22 cellular contexts compared by ENCODE assay signal in genomic region chr2:121094845-121095244, GRCh38.
"Had no signal": no experiment of that assay in that cellular context is flagged by ENCODE, and none has a peak within 500 bp of the region (broad histone marks: within the 10 kb centered on the region; RNA-seq: fewer than 3 reads in every experiment).

No MANE protein-coding gene starts in this region.

- H3K79me2 ChIP-seq: parathyroid adenoma had no signal

- H3K4me3 ChIP-seq: adrenal gland, body of pancreas, cardiac muscle cell, colonic mucosa, heart left ventricle, psoas muscle, spleen, suprapubic skin, tibial artery, upper lobe of right lung had no signal

- H3K9me3 ChIP-seq: adrenal gland, body of pancreas, colonic mucosa, psoas muscle, tibial artery, upper lobe of right lung had no signal

- ATAC-seq: activated CD8-positive, alpha-beta T cell treated with anti-CD3 and anti-CD28 coated beads, Interleukin-2, amount 10 ng/mL, durations not matched to agents 7 days and 5 days; naive thymus-derived CD4-positive, alpha-beta T cell had no signal

- DNase-seq: activated CD4-positive, CD25-positive, alpha-beta regulatory T cell; activated effector memory CD4-positive, alpha-beta T cell treated with Interleukin-2 at 50 U/mL for 16 hours; activated naive CD4-positive, alpha-beta T cell treated with Interleukin-2 at 50 U/mL for 16 hours; activated naive CD8-positive, alpha-beta T cell treated with anti-CD3 and anti-CD28 coated beads for 36 hours; activated T-cell treated with anti-CD3 and anti-CD28 coated beads for 4 hours; cerebellar nuclear complex; effector CD8-positive, alpha-beta T cell; immature natural killer cell; naive thymus-derived CD4-positive, alpha-beta T cell; stimulated activated naive CD4-positive, alpha-beta T cell had no signal

- H3K27me3 ChIP-seq: adrenal gland, cardiac muscle cell, colonic mucosa, heart left ventricle, suprapubic skin, upper lobe of right lung had no signal

- H3K4me1 ChIP-seq: adrenal gland, body of pancreas, colonic mucosa, parathyroid adenoma, psoas muscle, spleen, tibial artery, upper lobe of right lung had no signal

- H3K9ac ChIP-seq: parathyroid adenoma had no signal

- H2AFZ ChIP-seq: parathyroid adenoma had no signal

- H3K36me3 ChIP-seq: adrenal gland, cardiac muscle cell, colonic mucosa, heart left ventricle, spleen, suprapubic skin, tibial artery, upper lobe of right lung had no signal

- H3K27ac ChIP-seq: adrenal gland, body of pancreas, cardiac muscle cell, colonic mucosa, parathyroid adenoma, psoas muscle, spleen, suprapubic skin, tibial artery, upper lobe of right lung had no signal
